ENCODE assay signal across 15 cellular contexts in the genomic region with DNA sequence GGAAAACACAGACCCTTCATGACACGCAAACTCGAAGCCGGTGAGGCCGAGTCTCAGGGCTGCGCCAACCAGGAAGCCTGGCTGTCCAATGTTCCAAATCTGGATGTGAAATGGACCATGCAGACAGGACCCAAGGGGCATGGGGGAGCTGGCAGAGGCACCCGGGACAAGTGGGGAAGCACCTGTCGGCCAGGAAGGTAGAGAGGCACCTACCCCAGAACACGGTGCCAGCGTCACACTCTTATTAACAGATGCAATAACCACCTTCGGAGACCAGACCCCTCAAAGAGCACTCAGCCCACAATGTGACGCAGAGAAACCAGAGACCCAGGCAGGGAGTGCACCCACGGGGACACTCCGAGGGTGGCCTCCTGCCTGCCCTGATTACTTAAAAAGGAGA.
DNase-seq lines count a peak whose midpoint lies in the region; ATAC-seq and TF ChIP-seq lines count a peak whose summit lies in the region.
"Had no signal": no experiment of that assay in that cellular context is flagged by ENCODE, and none has a peak within 500 bp of the region (broad histone marks: within the 10 kb centered on the region; RNA-seq: fewer than 3 reads in every experiment).

No MANE protein-coding gene starts in this region.

- H3K27ac ChIP-seq in HEK293 (ENCODE audit: extremely low read depth, low read depth, low read length), result no peak overlapping the region
- H3K27ac ChIP-seq: epithelial cell of prostate had no signal

- H3K36me3 Mint-ChIP-seq in chondrocyte (ENCODE audit: low read depth) (no peaks in the 10 kb centered on the region), osteocyte (ENCODE audit: unreplicated experiment) (no peaks in the 10 kb centered on the region)

- H3K4me1 Mint-ChIP-seq in chondrocyte (ENCODE audit: low read depth), result peaks cover 54% of the 10 kb centered on the region
- H3K4me1 Mint-ChIP-seq in osteocyte (ENCODE audit: unreplicated experiment), result peaks cover 58% of the 10 kb centered on the region

- no peaks in the 10 kb centered on the region for H3K9me3 ChIP-seq in HEK293 (ENCODE audit: control insufficient read depth, insufficient read depth, low read depth, low read length)
- H3K9me3 ChIP-seq: thyroid gland had no signal

- no peak overlapping the region for H3K4me3 Mint-ChIP-seq in chondrocyte (ENCODE audit: unreplicated experiment)
- H3K4me3 Mint-ChIP-seq in osteocyte (ENCODE audit: unreplicated experiment), result no peak overlapping the region

- POLR2A ChIA-PET in HEK293 (lab: Yijun Ruan, JAX), result no interaction called here

- peak; percentile 17 for DNase-seq in NCI-H2171 treated with DMSO at 0.1 percent for 48 hours (lab: John Stamatoyannopoulos, UW)
- DNase-seq in NCI-H2171 (lab: John Stamatoyannopoulos, UW), result no peak
- DNase-seq in chondrocyte (ENCODE audit: low spot score), result peak; percentile 41
- no peak for DNase-seq in osteocyte (ENCODE audit: extremely low spot score, unreplicated experiment)
- no peak for DNase-seq in NCI-H1048 (lab: John Stamatoyannopoulos, UW)
- DNase-seq: 8988T, Calu3, NCI-H1436, NCI-H748 treated with DMSO at 0.1 percent for 48 hours, occipital lobe, thyroid gland had no signal

- ATAC-seq in GM18909 (IDR thresholded peaks at IDR 0.05; ENCODE audit: poor library complexity, unreplicated experiment), result no peak
- no peak for ATAC-seq in HG03520 (IDR thresholded peaks at IDR 0.05; ENCODE audit: unreplicated experiment)

- H3K9me3 Mint-ChIP-seq in chondrocyte (ENCODE audit: low read depth) (no peaks in the 10 kb centered on the region), osteocyte (ENCODE audit: unreplicated experiment) (no peaks in the 10 kb centered on the region)

- H3K27ac Mint-ChIP-seq in chondrocyte (ENCODE audit: unreplicated experiment), result no peak overlapping the region
- peak overlapping the region; percentile 90 for H3K27ac Mint-ChIP-seq in osteocyte (ENCODE audit: unreplicated experiment)

- no peak overlapping the region for H3K4me3 ChIP-seq in HEK293 (ENCODE audit: low read depth, low read length)
- H3K4me3 ChIP-seq: thyroid gland had no signal

- H3K4me1 ChIP-seq in HEK293 (ENCODE audit: control insufficient read depth, insufficient read depth, low read length), result no peaks in the 10 kb centered on the region

- TF ChIP-seq CTCF in HEK293 (tag by site-specific recombination; IDR thresholded peaks at IDR 0.05), result no peak
- no peak for TF ChIP-seq CTCF in chondrocyte (IDR thresholded peaks at IDR 0.05)
- no peak for TF ChIP-seq CTCF in osteocyte (IDR thresholded peaks at IDR 0.05)

- CTCF ChIA-PET in HEK293 (lab: Yijun Ruan, JAX), result no interaction called here

- no peaks in the 10 kb centered on the region for H3K27me3 Mint-ChIP-seq in chondrocyte (ENCODE audit: low read depth)
- no peaks in the 10 kb centered on the region for H3K27me3 Mint-ChIP-seq in osteocyte (ENCODE audit: unreplicated experiment)

- H3K36me3 ChIP-seq in HEK293 (ENCODE audit: control insufficient read depth in 2 of 2, insufficient read depth in 1 of 2, low read length in 2 of 2), result no peaks in the 10 kb centered on the region
- H3K36me3 ChIP-seq: thyroid gland had no signal

TF ChIP-seq in HEK293, 187 proteins besides CTCF, POLR2A, EP300 and RAD21:
- no peak for TF ChIP-seq ZIC2 (tag by site-specific recombination; IDR thresholded peaks at IDR 0.05)
- peak; percentile 20; the same call in 1 of the 2 replicates for TF ChIP-seq GLIS1 (tag by site-specific recombination; IDR thresholded peaks at IDR 0.05)

Comparison
In these comparisons a context has a peak if more than half of its experiments do, and no peak if none do; other contexts are left out.
1. DNase-seq: peak in NCI-H2171 treated with DMSO at 0.1 percent for 48 hours (single experiment) and chondrocyte (single experiment); none in NCI-H2171 (single experiment), osteocyte (single experiment) and NCI-H1048 (single experiment).